In genomic region chrX:107701493-107702121, GRCh38 we compare ENCODE assay signal across 10 cellular contexts.
DNase-seq lines count a peak whose midpoint lies in the region; ATAC-seq, FAIRE-seq and TF ChIP-seq lines count a peak whose summit lies in the region.
"Had no signal": no experiment of that assay in that cellular context is flagged by ENCODE, and none has a peak within 500 bp of the region (broad histone marks: within the 10 kb centered on the region; RNA-seq: fewer than 3 reads in every experiment).

No MANE protein-coding gene starts in this region.

- FAIRE-seq in small intestine (lab: Jason Lieb, UNC) = no peak

- H3K18ac ChIP-seq in mesenchymal stem cell (ENCODE audit: low read depth in 1 of 2, low read length in 2 of 2) = peak overlapping the region in 1 of 2 experiments; percentile 48

- H3K27me3 Mint-ChIP-seq in neural progenitor cell (ENCODE audit: insufficient read depth, low read depth) = peaks cover 8% of the 10 kb centered on the region

- H3K4ac ChIP-seq in mesenchymal stem cell (ENCODE audit: low read depth in 1 of 2, low read length in 2 of 2) = no peak overlapping the region

- TF ChIP-seq CTCF in lower lobe of right lung (IDR thresholded peaks at IDR 0.05) (no peak), neural progenitor cell (IDR thresholded peaks at IDR 0.05) (no peak)

- H3K27ac Mint-ChIP-seq in neural progenitor cell = no peak overlapping the region

- no peak overlapping the region for H3K4me2 ChIP-seq in mesenchymal stem cell (ENCODE audit: low read length, poor library complexity, severe bottlenecking)
- no peak overlapping the region for H3K4me2 ChIP-seq in neural progenitor cell

- H4K91ac ChIP-seq in mesenchymal stem cell (ENCODE audit: low read length) = no peak overlapping the region

- H3K79me2 ChIP-seq in neural progenitor cell (ENCODE audit: low read depth) = no peaks in the 10 kb centered on the region

- H2AK5ac ChIP-seq in mesenchymal stem cell (ENCODE audit: low read length, severe bottlenecking) = no peak overlapping the region

- no peak overlapping the region for H2BK120ac ChIP-seq in mesenchymal stem cell (ENCODE audit: low read depth, low read length)

- no peaks in the 10 kb centered on the region for H3K9me3 Mint-ChIP-seq in neural progenitor cell

- H3K9ac ChIP-seq in mesenchymal stem cell (ENCODE audit: low read length) = no peak overlapping the region
- H3K9ac ChIP-seq in neural progenitor cell = no peak overlapping the region

- H3K27ac ChIP-seq in lower lobe of right lung (peak overlapping the region; percentile 56), mesenchymal stem cell (ENCODE audit: low read length, poor library complexity, severe bottlenecking) (no peak overlapping the region), small intestine (ENCODE audit: low read depth in 1 of 2, low read length in 1 of 2) (peak overlapping the region in 1 of 2 donors; percentile 72), neural progenitor cell (no peak overlapping the region)

- no peak overlapping the region for H2AFZ ChIP-seq in mesenchymal stem cell (ENCODE audit: low read depth, low read length)
- no peak overlapping the region for H2AFZ ChIP-seq in neural progenitor cell (replicated peaks)

- no peak overlapping the region for H2BK15ac ChIP-seq in mesenchymal stem cell (ENCODE audit: low read depth, poor library complexity, severe bottlenecking)

- WGBS in mesenchymal stem cell = 65% methylated on average over 1 of the region's 1 CpG
- WGBS in small intestine, 3 donors = 67 to 100% (median 75%) methylated on average over 1 of the region's 1 CpG

- no peak overlapping the region for H4K8ac ChIP-seq in mesenchymal stem cell (ENCODE audit: low read length)

- H3K36me3 ChIP-seq in lower lobe of right lung (no peaks in the 10 kb centered on the region), mesenchymal stem cell (ENCODE audit: control insufficient read depth in 1 of 2, insufficient read depth in 2 of 2, low read depth in 1 of 2, low read length in 2 of 2) (no peaks in the 10 kb centered on the region), small intestine (ENCODE audit: control insufficient read depth in 2 of 2, insufficient read depth in 2 of 2, low read length in 2 of 2) (no peaks in the 10 kb centered on the region), neural progenitor cell (no peaks in the 10 kb centered on the region)

- ATAC-seq in GM18858 (IDR thresholded peaks at IDR 0.05; ENCODE audit: unreplicated experiment) (peak; percentile 79), HG02759 (IDR thresholded peaks at IDR 0.05; ENCODE audit: unreplicated experiment) (peak; percentile 91), lower lobe of right lung (peak; percentile 22 to 72)

- H3K79me1 ChIP-seq in mesenchymal stem cell (replicated peaks; ENCODE audit: low read length, poor library complexity, severe bottlenecking) = no peaks in the 10 kb centered on the region

- H3K4me1 Mint-ChIP-seq in neural progenitor cell = peaks cover 17% of the 10 kb centered on the region

- H2BK5ac ChIP-seq in mesenchymal stem cell (ENCODE audit: low read depth, low read length, poor library complexity, severe bottlenecking) = no peak overlapping the region

- H3F3A ChIP-seq in neural progenitor cell (ENCODE audit: low read depth) = no peaks in the 10 kb centered on the region

- H3K14ac ChIP-seq in mesenchymal stem cell (ENCODE audit: low read length in 2 of 2) = no peak overlapping the region

- H4K20me1 ChIP-seq in neural progenitor cell (ENCODE audit: low read depth) = no peaks in the 10 kb centered on the region

- peak; percentile 62 for DNase-seq in MV-4-11 (lab: John Stamatoyannopoulos, UW)
- no peak for DNase-seq in lower lobe of right lung
- DNase-seq in mesenchymal stem cell = no peak
- DNase-seq in HuH-7.5 (ENCODE audit: low spot score) = no peak
- DNase-seq in small intestine = no peak
- no peak for DNase-seq in neural progenitor cell (ENCODE audit: low spot score)
- DNase-seq: DMS53; stimulated activated CD4-positive, alpha-beta T cell treated with anti-CD3 and anti-CD28 coated beads, Interleukin-4, amount 100 ng/mL, for 24 hours had no signal

- H3K27me3 ChIP-seq in lower lobe of right lung (ENCODE audit: low read depth) (no peaks in the 10 kb centered on the region), mesenchymal stem cell (ENCODE audit: control insufficient read depth in 1 of 2, insufficient read depth in 1 of 2, low read length in 2 of 2) (peaks cover 0 to 52% of the 10 kb centered on the region in 2 experiments), small intestine (ENCODE audit: control insufficient read depth in 2 of 2, insufficient read depth in 2 of 2, low read length in 2 of 2) (no peaks in the 10 kb centered on the region), neural progenitor cell (no peaks in the 10 kb centered on the region)

- no peak overlapping the region for H3K4me3 Mint-ChIP-seq in neural progenitor cell

- peaks cover 12% of the 10 kb centered on the region for H3K4me1 ChIP-seq in lower lobe of right lung
- peaks cover 4% of the 10 kb centered on the region for H3K4me1 ChIP-seq in mesenchymal stem cell (ENCODE audit: control insufficient read depth, insufficient read depth, low read depth, low read length)
- no peaks in the 10 kb centered on the region for H3K4me1 ChIP-seq in small intestine (ENCODE audit: control insufficient read depth in 2 of 2, insufficient read depth in 1 of 2, low read depth in 1 of 2, low read length in 1 of 2)
- peaks cover 13% of the 10 kb centered on the region for H3K4me1 ChIP-seq in neural progenitor cell

- no peak overlapping the region for H3K23ac ChIP-seq in mesenchymal stem cell (ENCODE audit: low read length in 2 of 2)

- H3K36me3 Mint-ChIP-seq in neural progenitor cell = no peaks in the 10 kb centered on the region

- intact Hi-C loops in lower lobe of right lung (cut with DNase I) = no loop called here

- no peak overlapping the region for H3K4me3 ChIP-seq in lower lobe of right lung
- H3K4me3 ChIP-seq in mesenchymal stem cell (ENCODE audit: insufficient read depth in 1 of 2, low read depth in 1 of 2, low read length in 2 of 2) = no peak overlapping the region
- no peak overlapping the region for H3K4me3 ChIP-seq in small intestine (ENCODE audit: low read depth in 1 of 2, low read length in 2 of 2)
- H3K4me3 ChIP-seq in neural progenitor cell = no peak overlapping the region

- H3K9me3 ChIP-seq in lower lobe of right lung = no peaks in the 10 kb centered on the region
- no peaks in the 10 kb centered on the region for H3K9me3 ChIP-seq in mesenchymal stem cell (ENCODE audit: control insufficient read depth, low read length)
- no peaks in the 10 kb centered on the region for H3K9me3 ChIP-seq in small intestine (ENCODE audit: control insufficient read depth, low read depth)
- no peaks in the 10 kb centered on the region for H3K9me3 ChIP-seq in neural progenitor cell (ENCODE audit: low read depth)

- no peak overlapping the region for H2BK12ac ChIP-seq in mesenchymal stem cell (ENCODE audit: low read length in 2 of 2)
